10 cellular contexts compared by ENCODE assay signal in the genomic region with DNA sequence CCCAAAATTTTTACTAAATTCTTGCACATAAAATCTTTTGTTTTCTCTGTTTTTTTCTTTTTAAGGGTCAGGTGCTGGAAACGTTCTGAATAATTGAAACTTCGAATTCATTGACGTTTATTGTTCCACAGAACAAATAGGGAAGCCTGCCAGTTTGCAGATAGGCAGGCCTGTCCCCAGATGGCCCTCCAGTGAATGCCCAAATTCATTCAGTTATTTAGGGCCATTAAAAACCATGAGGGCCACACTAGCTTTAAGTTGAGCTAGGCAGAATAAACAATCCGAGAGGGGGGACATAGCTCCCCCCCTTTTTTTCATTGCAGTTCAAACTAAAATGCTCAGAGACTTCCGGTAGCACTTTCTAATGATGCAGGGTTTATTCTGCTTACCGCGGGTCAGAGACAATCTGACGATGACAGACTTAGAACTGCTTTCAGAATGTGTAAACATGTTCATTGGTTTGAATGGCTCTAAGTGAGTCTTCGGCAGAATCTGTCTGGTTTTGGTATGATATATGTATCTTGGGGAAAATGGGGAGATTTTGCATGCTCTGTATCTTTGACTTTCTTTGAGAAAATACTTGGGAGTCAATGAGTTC.
DNase-seq lines count a peak whose midpoint lies in the region; ATAC-seq and TF ChIP-seq lines count a peak whose summit lies in the region.
"Had no signal": no experiment of that assay in that cellular context is flagged by ENCODE, and none has a peak within 500 bp of the region (broad histone marks: within the 10 kb centered on the region; RNA-seq: fewer than 3 reads in every experiment).

No MANE protein-coding gene starts in this region.

- no peaks in the 10 kb centered on the region for H3K27me3 Mint-ChIP-seq in activated naive CD8-positive, alpha-beta T cell treated with anti-CD3 and anti-CD28 coated beads, Interleukin-2, amount 50 U/mL, for 24 hours

- H3K4me1 ChIP-seq in left ventricle myocardium inferior: peaks cover 100% of the 10 kb centered on the region
- peaks cover 45% of the 10 kb centered on the region for H3K4me1 ChIP-seq in mucosa of descending colon (ENCODE audit: low read depth)
- H3K4me1 ChIP-seq in uterus: peaks cover 34% of the 10 kb centered on the region in 2 donors

- H3K4me1 Mint-ChIP-seq in activated naive CD8-positive, alpha-beta T cell treated with anti-CD3 and anti-CD28 coated beads, Interleukin-2, amount 50 U/mL, for 24 hours: peaks cover 28% of the 10 kb centered on the region

- peak overlapping the region; percentile 5 for H3K27ac Mint-ChIP-seq in activated naive CD8-positive, alpha-beta T cell treated with anti-CD3 and anti-CD28 coated beads, Interleukin-2, amount 50 U/mL, for 24 hours
- H3K27ac Mint-ChIP-seq: H9 had no signal

- H3K9me3 Mint-ChIP-seq in activated naive CD8-positive, alpha-beta T cell treated with anti-CD3 and anti-CD28 coated beads, Interleukin-2, amount 50 U/mL, for 24 hours: no peaks in the 10 kb centered on the region
- H3K9me3 Mint-ChIP-seq: H9 had no signal

- TF ChIP-seq CTCF in left ventricle myocardium inferior (IDR thresholded peaks at IDR 0.05; ENCODE audit: borderline replicate concordance) (no peak), mucosa of descending colon (IDR thresholded peaks at IDR 0.05) (no peak), uterus (IDR thresholded peaks at IDR 0.05) (no peak)

- DNase-seq in left ventricle myocardium inferior: no peak
- no peak for DNase-seq in left cardiac atrium
- no peak for DNase-seq in activated naive CD8-positive, alpha-beta T cell treated with anti-CD3 and anti-CD28 coated beads, Interleukin-2, amount 50 U/mL, for 24 hours
- no peak for DNase-seq in mucosa of descending colon
- no peak for DNase-seq in uterus
- DNase-seq in 8988T: no peak
- no peak for DNase-seq in NCI-H187 (lab: John Stamatoyannopoulos, UW)
- DNase-seq: H9 had no signal

- no peak for TF ChIP-seq POLR2A in uterus (IDR thresholded peaks at IDR 0.05)

- intact Hi-C loops in left ventricle myocardium inferior (cut with micrococcal nuclease): no loop called here
- intact Hi-C loops in left cardiac atrium (cut with DNase I): no loop called here
- intact Hi-C loops in mucosa of descending colon (cut with DNase I, micrococcal nuclease): no loop called here
- intact Hi-C loops in uterus (cut with DNase I; ENCODE audit: low total_unique reads): no loop called here

- no peak overlapping the region for H3K4me3 Mint-ChIP-seq in activated naive CD8-positive, alpha-beta T cell treated with anti-CD3 and anti-CD28 coated beads, Interleukin-2, amount 50 U/mL, for 24 hours
- H3K4me3 Mint-ChIP-seq: H9 had no signal

- ATAC-seq in left cardiac atrium (no peak), mucosa of descending colon (peak; percentile 14), HG03432 (IDR thresholded peaks at IDR 0.05; ENCODE audit: unreplicated experiment) (no peak)
- ATAC-seq in activated naive CD8-positive, alpha-beta T cell treated with anti-CD3 and anti-CD28 coated beads, Interleukin-2, amount 50 U/mL, for 24 hours: peak; percentile 47

- H3K36me3 ChIP-seq in left ventricle myocardium inferior (peaks cover 18% of the 10 kb centered on the region), mucosa of descending colon (ENCODE audit: low read depth) (no peaks in the 10 kb centered on the region), uterus (no peaks in the 10 kb centered on the region)

- H3K27me3 ChIP-seq in left ventricle myocardium inferior (ENCODE audit: low read depth): no peaks in the 10 kb centered on the region
- no peaks in the 10 kb centered on the region for H3K27me3 ChIP-seq in uterus

- H3K9me3 ChIP-seq in left ventricle myocardium inferior (replicated peaks) (no peaks in the 10 kb centered on the region), mucosa of descending colon (no peaks in the 10 kb centered on the region), uterus (no peaks in the 10 kb centered on the region)
- H3K9me3 ChIP-seq: Caco-2 had no signal

- no peaks in the 10 kb centered on the region for H3K36me3 Mint-ChIP-seq in activated naive CD8-positive, alpha-beta T cell treated with anti-CD3 and anti-CD28 coated beads, Interleukin-2, amount 50 U/mL, for 24 hours (ENCODE audit: low read depth)

- H3K27ac ChIP-seq in left ventricle myocardium inferior (replicated peaks): peak overlapping the region; percentile 81
- peak overlapping the region; percentile 98 to 100 for H3K27ac ChIP-seq in uterus

- H3K4me3 ChIP-seq in left ventricle myocardium inferior (peak overlapping the region; percentile 11), mucosa of descending colon (no peak overlapping the region), uterus (no peak overlapping the region)

Comparison
In these comparisons a context has a peak if more than half of its experiments do, and no peak if none do; other contexts are left out.
1. ATAC-seq: peak in activated naive CD8-positive, alpha-beta T cell treated with anti-CD3 and anti-CD28 coated beads, Interleukin-2, amount 50 U/mL, for 24 hours (single experiment) and mucosa of descending colon (single experiment); none in left cardiac atrium (0 of 2) and HG03432 (single experiment).